In the genomic region with DNA sequence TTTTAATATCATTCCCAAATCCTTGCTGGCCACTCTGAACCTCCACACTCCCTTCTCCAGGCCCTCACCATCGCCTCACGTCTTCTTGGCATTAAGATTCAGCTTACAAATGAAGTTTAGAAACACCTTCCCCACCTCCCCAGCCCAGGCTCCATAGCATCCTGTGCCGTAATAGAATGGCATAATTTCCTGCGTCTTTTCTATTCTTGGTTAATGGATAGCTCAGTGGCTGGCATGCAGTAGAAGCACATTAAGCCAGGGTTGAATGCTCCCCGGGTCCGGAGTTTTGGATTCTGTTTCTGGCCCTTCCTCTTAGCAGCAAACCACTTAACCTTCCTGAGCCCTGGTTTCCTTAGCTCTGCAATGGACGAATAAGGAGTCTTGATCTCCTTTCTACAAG, we compare ENCODE assay signal across 10 cellular contexts.
"Had no signal": no experiment of that assay in that cellular context is flagged by ENCODE, and none has a peak within 500 bp of the region (broad histone marks: within the 10 kb centered on the region; RNA-seq: fewer than 3 reads in every experiment).

No MANE protein-coding gene starts in this region.

- H3K4me1 Mint-ChIP-seq: activated naive CD4-positive, alpha-beta T cell treated with anti-CD3 and anti-CD28 coated beads, Interleukin-2, amount 50 U/mL, for 24 hours had no signal

- H3K36me3 Mint-ChIP-seq: activated naive CD4-positive, alpha-beta T cell treated with anti-CD3 and anti-CD28 coated beads, Interleukin-2, amount 50 U/mL, for 24 hours; naive thymus-derived CD4-positive, alpha-beta T cell had no signal

- H3K4me3 Mint-ChIP-seq: activated naive CD4-positive, alpha-beta T cell treated with anti-CD3 and anti-CD28 coated beads, Interleukin-2, amount 50 U/mL, for 24 hours; naive thymus-derived CD4-positive, alpha-beta T cell had no signal

- H3K4me3 ChIP-seq: esophagus muscularis mucosa, suprapubic skin had no signal

- H3K36me3 ChIP-seq: esophagus muscularis mucosa, suprapubic skin had no signal

- FAIRE-seq: endometrium, urothelium cell line had no signal

- ATAC-seq: activated CD4-positive, CD25-positive, alpha-beta regulatory T cell treated with anti-CD3 and anti-CD28 coated beads, Interleukin-2, amount 50 U/mL, for 24 hours; naive thymus-derived CD4-positive, alpha-beta T cell had no signal

- H3K27ac ChIP-seq: esophagus muscularis mucosa, suprapubic skin had no signal

- H3K4me1 ChIP-seq: esophagus muscularis mucosa had no signal

- H3K27me3 ChIP-seq: esophagus muscularis mucosa, suprapubic skin had no signal

- DNase-seq: activated T-cell treated with anti-CD3 and anti-CD28 coated beads, Interleukin-2, amount 50 U/mL, for 1 hour; naive thymus-derived CD4-positive, alpha-beta T cell; stimulated activated CD4-positive, alpha-beta T cell treated with anti-CD3 and anti-CD28 coated beads, Interleukin-2, amount 100 ng/mL, for 48 hours; stimulated activated naive CD4-positive, alpha-beta T cell treated with Interleukin-2 at 50 U/mL for 16 hours had no signal

- H3K27ac Mint-ChIP-seq: activated naive CD4-positive, alpha-beta T cell treated with anti-CD3 and anti-CD28 coated beads, Interleukin-2, amount 50 U/mL, for 24 hours; naive thymus-derived CD4-positive, alpha-beta T cell had no signal

- H3K9me3 Mint-ChIP-seq: activated naive CD4-positive, alpha-beta T cell treated with anti-CD3 and anti-CD28 coated beads, Interleukin-2, amount 50 U/mL, for 24 hours; naive thymus-derived CD4-positive, alpha-beta T cell had no signal

- H3K9me3 ChIP-seq: esophagus muscularis mucosa, suprapubic skin had no signal
